ENCODE assay signal across 22 cellular contexts in the genomic region with DNA sequence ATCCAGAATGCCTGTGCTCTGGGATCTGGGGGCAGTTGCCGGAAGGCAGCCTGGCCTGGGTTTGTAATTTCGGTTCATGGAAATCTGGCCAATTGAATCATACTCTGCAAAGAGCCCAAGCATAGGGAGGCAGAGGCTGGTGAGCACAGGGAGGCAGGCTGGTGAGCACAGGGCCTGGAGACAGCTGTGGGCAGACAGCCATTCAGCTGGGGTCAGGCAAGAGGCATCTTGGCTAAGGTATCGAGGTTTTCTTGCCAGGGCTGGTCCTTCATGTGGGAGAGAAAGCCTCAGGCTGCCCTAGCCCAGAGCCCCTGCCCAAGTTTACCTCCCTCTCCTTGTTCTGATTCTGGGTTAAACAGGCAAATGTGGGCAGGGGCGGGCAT.
DNase-seq lines count a peak whose midpoint lies in the region; ATAC-seq, FAIRE-seq and TF ChIP-seq lines count a peak whose summit lies in the region.
"Had no signal": no experiment of that assay in that cellular context is flagged by ENCODE, and none has a peak within 500 bp of the region (broad histone marks: within the 10 kb centered on the region; RNA-seq: fewer than 3 reads in every experiment).

No MANE protein-coding gene starts in this region.

- peaks cover 11 to 12% of the 10 kb centered on the region in 2 experiments for H3K9me3 Mint-ChIP-seq in H9

- no peak overlapping the region for H3K4me3 ChIP-seq in pancreas
- H3K4me3 ChIP-seq: GM23248, HAP-1, K562, PC-9 had no signal

- peaks cover 33% of the 10 kb centered on the region for H3K27me3 Mint-ChIP-seq in H9 (ENCODE audit: low read depth)

- no peaks in the 10 kb centered on the region for H3K79me2 ChIP-seq in H9 (ENCODE audit: insufficient read depth, low read length)

- no peak overlapping the region for H2BK120ac ChIP-seq in H9 (ENCODE audit: low read depth, low read length, poor library complexity, severe bottlenecking)

- FAIRE-seq in pancreas (lab: Jason Lieb, UNC), result no peak
- FAIRE-seq: A204.1, K562 had no signal

- no peak overlapping the region for H2BK12ac ChIP-seq in H9 (ENCODE audit: insufficient read length, low read depth, low read length)

- no peaks in the 10 kb centered on the region for H3K27me3 ChIP-seq in pancreas
- H3K27me3 ChIP-seq in H9 (ENCODE audit: insufficient read depth, low read length), result no peaks in the 10 kb centered on the region

- H3K36me3 Mint-ChIP-seq in H9 (ENCODE audit: insufficient read depth in 1 of 3, low read depth in 3 of 3), result peaks cover 0 to 4% (median 0%) of the 10 kb centered on the region in 3 experiments; a peak in 1 of 7 replicates

- H3K27ac ChIP-seq in pancreas, result no peak overlapping the region
- no peak overlapping the region for H3K27ac ChIP-seq in H9 (ENCODE audit: insufficient read length, low read depth, low read length)
- H3K27ac ChIP-seq: GM23248, PC-9, RWPE1 had no signal

- H4K20me1 ChIP-seq in H9 (ENCODE audit: control insufficient read depth, insufficient read depth, insufficient read length), result no peaks in the 10 kb centered on the region

- H3T11ph ChIP-seq in H9 (ENCODE audit: low read length), result no peak overlapping the region

- H2AK5ac ChIP-seq in H9 (ENCODE audit: insufficient read length, low read length), result no peak overlapping the region

- peaks cover 0 to 9% (median 0%) of the 10 kb centered on the region in 3 donors for H3K4me1 ChIP-seq in pancreas
- H3K4me1 ChIP-seq in H9 (ENCODE audit: insufficient read depth, low read length), result no peaks in the 10 kb centered on the region
- H3K4me1 ChIP-seq: HAP-1 had no signal

- H2AFZ ChIP-seq in H9 (ENCODE audit: low read length), result no peak overlapping the region
- H2AFZ ChIP-seq: GM23248, PC-9 had no signal

- H3K23ac ChIP-seq in H9 (ENCODE audit: insufficient read length, low read depth, low read length), result no peak overlapping the region

- no peak for TF ChIP-seq CTCF in pancreas (IDR thresholded peaks at IDR 0.05)
- no peak for TF ChIP-seq CTCF in H9 (conservative IDR thresholded peaks at IDR 0.05)

- H4K8ac ChIP-seq in H9 (replicated peaks; ENCODE audit: insufficient read length, low read depth, low read length), result no peak overlapping the region

- H3K79me1 ChIP-seq in H9 (ENCODE audit: insufficient read depth, low read depth, low read length, poor library complexity, severe bottlenecking), result no peaks in the 10 kb centered on the region

- H3K9me3 ChIP-seq in pancreas (no peaks in the 10 kb centered on the region), H9 (ENCODE audit: control insufficient read depth, low read depth, low read length) (no peaks in the 10 kb centered on the region)
- H3K9me3 ChIP-seq: HAP-1, SK-N-SH had no signal

- H2BK15ac ChIP-seq in H9 (ENCODE audit: low read depth, low read length), result no peak overlapping the region

- no peak overlapping the region for H3K56ac ChIP-seq in H9 (ENCODE audit: insufficient read length, low read depth, low read length)

- no peaks in the 10 kb centered on the region for H3K36me3 ChIP-seq in pancreas
- H3K36me3 ChIP-seq: HAP-1 had no signal

- H3K18ac ChIP-seq in H9 (ENCODE audit: insufficient read length, low read depth, low read length), result no peak overlapping the region

- ATAC-seq in left ventricle myocardium superior (peak; percentile 58), Right ventricle myocardium inferior (no peak), pancreas (peak; percentile 29 to 62 (median 42))
- ATAC-seq: K562 had no signal

- no peak overlapping the region for H3K4me2 ChIP-seq in H9 (ENCODE audit: insufficient read depth, insufficient read length, low read length)
- H3K4me2 ChIP-seq: PC-9, SK-N-SH had no signal

- no peak overlapping the region for H2BK20ac ChIP-seq in H9 (ENCODE audit: low read depth, low read length, poor library complexity, severe bottlenecking)

- intact Hi-C loops in left ventricle myocardium superior (cut with micrococcal nuclease), result no loop called here
- intact Hi-C loops in Right ventricle myocardium inferior (cut with DNase I), result no loop called here
- intact Hi-C loops in head of caudate nucleus (cut with DNase I), result no loop called here
- intact Hi-C loops in pancreas (cut with DNase I), result no loop called here

- WGBS in pancreas, 2 donors, result 49 to 59% methylated on average over 4 of the region's 4 CpGs
- WGBS in H9 (ENCODE audit: extremely low coverage, insufficient read length, low lambda C conversion rate), result no CpG with 5 or more reads among the region's 4 CpGs

- H3K9ac ChIP-seq in H9 (ENCODE audit: extremely low read depth, insufficient read length, low read length), result no peak overlapping the region
- H3K9ac ChIP-seq: GM23248, SK-N-SH had no signal

- no peak overlapping the region for H3K4me3 Mint-ChIP-seq in H9
- H3K4me3 Mint-ChIP-seq: B cell had no signal

- no peak overlapping the region for H3K14ac ChIP-seq in H9 (ENCODE audit: insufficient read depth, low read length)

- no peaks in the 10 kb centered on the region for H3K23me2 ChIP-seq in H9 (ENCODE audit: insufficient read length, low read depth, low read length, poor library complexity, severe bottlenecking)

- no peak for DNase-seq in left ventricle myocardium superior
- no peak for DNase-seq in Right ventricle myocardium inferior (ENCODE audit: missing footprints)
- DNase-seq in head of caudate nucleus, result peak in 26 of 42 donors; percentile 6 to 66 (median 30)
- DNase-seq in pancreas, result peak in 2 of 6 donors; percentile 20 to 29
- no peak for DNase-seq in activated CD4-positive, alpha-beta T cell treated with anti-CD3 and anti-CD28 coated beads, Interleukin-2, amount 50 U/mL, for 1 hour
- no peak for DNase-seq in H9
- DNase-seq in activated gamma-delta T cell treated with Interleukin-2 at 50 U/mL for 16 hours, result no peak
- DNase-seq: DMS79 treated with DMSO at 0.1 percent for 48 hours, GM23248, NCI-H1092, NCI-H1436, NCI-H187 treated with DMSO at 0.1 percent for 48 hours, NCI-H2107, NCI-H69, PC-9, SIG-M5, SK-N-SH had no signal

- no peak overlapping the region for H3K4ac ChIP-seq in H9 (ENCODE audit: low read depth, low read length)

- H4K5ac ChIP-seq in H9 (ENCODE audit: insufficient read length, low read depth, low read length), result no peak overlapping the region

- H2BK5ac ChIP-seq in H9 (ENCODE audit: insufficient read length, low read length), result no peak overlapping the region

- no peak overlapping the region for H4K91ac ChIP-seq in H9 (ENCODE audit: insufficient read length, low read depth, low read length)

- no peaks in the 10 kb centered on the region; a peak in 2 of 4 replicates for H3K4me1 Mint-ChIP-seq in H9
- H3K4me1 Mint-ChIP-seq: B cell had no signal

- H3K27ac Mint-ChIP-seq in H9, result no peak overlapping the region; a peak in 1 of 7 replicates
- H3K27ac Mint-ChIP-seq: B cell had no signal

Comparison
In these comparisons a context has a peak if more than half of its experiments do, and no peak if none do; other contexts are left out.
1. DNase-seq: peak in head of caudate nucleus (26 of 42); none in left ventricle myocardium superior (single experiment), Right ventricle myocardium inferior (single experiment), activated CD4-positive, alpha-beta T cell treated with anti-CD3 and anti-CD28 coated beads, Interleukin-2, amount 50 U/mL, for 1 hour (single experiment), H9 (single experiment) and activated gamma-delta T cell treated with Interleukin-2 at 50 U/mL for 16 hours (single experiment).